ENCODE assay signal across 8 cellular contexts in genomic region chr3:138609898-138610266, GRCh38. TPM values are rescaled to one million over a fixed set of nuclear protein-coding genes. Genes with fewer than 3 reads are reported as not detected.
A peak's percentile ranks its signal among the peaks of the same experiment; 100 is the strongest.
DNase-seq lines count a peak whose midpoint lies in the region; TF ChIP-seq lines count a peak whose summit lies in the region.

No MANE protein-coding gene starts in this region.

- H3K27me3 ChIP-seq in thyroid gland = no peaks in the 10 kb centered on the region

- no peaks in the 10 kb centered on the region for H3K36me3 Mint-ChIP-seq in activated T-cell treated with anti-CD3 and anti-CD28 coated beads, Interleukin-2, amount 50 U/mL, for 24 hours (ENCODE audit: low read depth)
- H3K36me3 Mint-ChIP-seq in activated T-helper 1 cell treated with anti-CD3 and anti-CD28 coated beads, Interleukin-12 subunit alpha, Interleukin-12 subunit beta, Interleukin-2, Interleukin-4 antibody, amounts not matched to agents 30 ng/mL and 10 ng/mL and 1 ng/mL, durations not matched to agents 14 hours and 24 hours and 36 hours (ENCODE audit: low read depth) = peaks cover 3% of the 10 kb centered on the region
- peaks cover 0 to 5% (median 4%) of the 10 kb centered on the region in 3 donors for H3K36me3 Mint-ChIP-seq in immature natural killer cell

- no peaks in the 10 kb centered on the region for H3K27me3 Mint-ChIP-seq in activated T-cell treated with anti-CD3 and anti-CD28 coated beads, Interleukin-2, amount 50 U/mL, for 24 hours
- H3K27me3 Mint-ChIP-seq in activated T-helper 1 cell treated with anti-CD3 and anti-CD28 coated beads, Interleukin-12 subunit alpha, Interleukin-12 subunit beta, Interleukin-2, Interleukin-4 antibody, amounts not matched to agents 30 ng/mL and 10 ng/mL and 1 ng/mL, durations not matched to agents 14 hours and 24 hours and 36 hours (ENCODE audit: insufficient read depth) = peaks cover 9% of the 10 kb centered on the region
- peaks cover 19 to 36% (median 29%) of the 10 kb centered on the region in 3 donors for H3K27me3 Mint-ChIP-seq in immature natural killer cell (ENCODE audit: low read depth in 3 of 3)

- H3K27ac Mint-ChIP-seq in activated T-cell treated with anti-CD3 and anti-CD28 coated beads, Interleukin-2, amount 50 U/mL, for 24 hours = peak overlapping the region; percentile 92
- H3K27ac Mint-ChIP-seq in activated T-helper 1 cell treated with anti-CD3 and anti-CD28 coated beads, Interleukin-12 subunit alpha, Interleukin-12 subunit beta, Interleukin-2, Interleukin-4 antibody, amounts not matched to agents 30 ng/mL and 10 ng/mL and 1 ng/mL, durations not matched to agents 14 hours and 24 hours and 36 hours = peak overlapping the region; percentile 92
- peak overlapping the region; percentile 95 to 100 (median 98) for H3K27ac Mint-ChIP-seq in immature natural killer cell

- in situ Hi-C loops in GM13977 (cut with MboI; ENCODE audit: low pct_unique_long_range_greater_than_20kb, low sequenced_read_pairs, unreplicated experiment) = no loop called here

- H3K4me1 Mint-ChIP-seq in activated T-cell treated with anti-CD3 and anti-CD28 coated beads, Interleukin-2, amount 50 U/mL, for 24 hours (ENCODE audit: low read depth) = peaks cover 17% of the 10 kb centered on the region
- H3K4me1 Mint-ChIP-seq in activated T-helper 1 cell treated with anti-CD3 and anti-CD28 coated beads, Interleukin-12 subunit alpha, Interleukin-12 subunit beta, Interleukin-2, Interleukin-4 antibody, amounts not matched to agents 30 ng/mL and 10 ng/mL and 1 ng/mL, durations not matched to agents 14 hours and 24 hours and 36 hours (ENCODE audit: low read depth) = peaks cover 11% of the 10 kb centered on the region
- H3K4me1 Mint-ChIP-seq in immature natural killer cell = peaks cover 22 to 24% of the 10 kb centered on the region in 2 donors

- 64 to 66% methylated on average over 6 of the region's 6 CpGs for WGBS in thyroid gland, 2 donors

- peak overlapping the region; percentile 20 to 97 (median 94) for H3K27ac ChIP-seq in thyroid gland

- H3K9me3 ChIP-seq in thyroid gland = no peaks in the 10 kb centered on the region

- H3K9me3 Mint-ChIP-seq in activated T-cell treated with anti-CD3 and anti-CD28 coated beads, Interleukin-2, amount 50 U/mL, for 24 hours = no peaks in the 10 kb centered on the region
- H3K9me3 Mint-ChIP-seq in activated T-helper 1 cell treated with anti-CD3 and anti-CD28 coated beads, Interleukin-12 subunit alpha, Interleukin-12 subunit beta, Interleukin-2, Interleukin-4 antibody, amounts not matched to agents 30 ng/mL and 10 ng/mL and 1 ng/mL, durations not matched to agents 14 hours and 24 hours and 36 hours = no peaks in the 10 kb centered on the region
- H3K9me3 Mint-ChIP-seq in immature natural killer cell = peaks cover 0 to 6% (median 1%) of the 10 kb centered on the region in 6 donors

- no peak for TF ChIP-seq POLR2A in thyroid gland (IDR thresholded peaks at IDR 0.05)

- H3K36me3 ChIP-seq in thyroid gland = no peaks in the 10 kb centered on the region

- intact Hi-C loops in activated T-helper 1 cell treated with anti-CD3 and anti-CD28 coated beads, Interleukin-12 subunit alpha, Interleukin-12 subunit beta, Interleukin-2, Interleukin-4 antibody, amounts not matched to agents 30 ng/mL and 10 ng/mL and 1 ng/mL, durations not matched to agents 14 hours and 24 hours and 36 hours (cut with micrococcal nuclease) = loop anchor here (2.0 kb wide), 1 partner anchor 225 kb away; the partner anchor contains the start of gene PIK3CB
- intact Hi-C loops in thyroid gland (cut with DNase I) = loop anchor here (10.0 kb wide), 1 partner anchor 75 kb away; no protein-coding TSS in a partner anchor

- DNase-seq in activated T-cell treated with anti-CD3 and anti-CD28 coated beads, Interleukin-2, amount 50 U/mL, for 24 hours = no peak
- DNase-seq in activated T-cell treated with anti-CD3 and anti-CD28 coated beads, Interleukin-2, amount 50 U/mL, for 1 hour = no peak
- DNase-seq in activated T-helper 1 cell treated with anti-CD3 and anti-CD28 coated beads, Interleukin-12 subunit alpha, Interleukin-12 subunit beta, Interleukin-2, Interleukin-4 antibody, amounts not matched to agents 30 ng/mL and 10 ng/mL and 1 ng/mL, durations not matched to agents 14 hours and 24 hours and 36 hours (ENCODE audit: low spot score) = no peak
- peak in 1 of 3 donors; percentile 4 for DNase-seq in immature natural killer cell
- no peak for DNase-seq in thyroid gland
- DNase-seq in NCI-H1930 (lab: John Stamatoyannopoulos, UW) = no peak
- no peak for DNase-seq in T-helper 9 cell
- DNase-seq in GM13977 (ENCODE audit: low spot score) = no peak

- H3K4me3 Mint-ChIP-seq in activated T-cell treated with anti-CD3 and anti-CD28 coated beads, Interleukin-2, amount 50 U/mL, for 24 hours = peak overlapping the region; percentile 79
- H3K4me3 Mint-ChIP-seq in activated T-helper 1 cell treated with anti-CD3 and anti-CD28 coated beads, Interleukin-12 subunit alpha, Interleukin-12 subunit beta, Interleukin-2, Interleukin-4 antibody, amounts not matched to agents 30 ng/mL and 10 ng/mL and 1 ng/mL, durations not matched to agents 14 hours and 24 hours and 36 hours = peak overlapping the region; percentile 89
- peak overlapping the region; percentile 89 to 98 (median 92) for H3K4me3 Mint-ChIP-seq in immature natural killer cell

- H3K4me3 ChIP-seq in thyroid gland (replicated peaks in 1 of 3) = peak overlapping the region in 1 of 3 donors; percentile 83

- TF ChIP-seq CTCF in thyroid gland (IDR thresholded peaks at IDR 0.05) (no peak), GM13977 (IDR thresholded peaks at IDR 0.05; ENCODE audit: extremely low read depth, insufficient read depth, missing control alignments) (no peak)

- peaks cover 13 to 15% of the 10 kb centered on the region in 2 donors for H3K4me1 ChIP-seq in thyroid gland

RNA-seq across cellular contexts. Expression of gene FAIM, which starts 1.3 kb away (rescaled TPM):
- total RNA-seq in activated T-helper 1 cell treated with anti-CD3 and anti-CD28 coated beads, Interleukin-12 subunit alpha, Interleukin-12 subunit beta, Interleukin-2, Interleukin-4 antibody, amounts not matched to agents 30 ng/mL and 10 ng/mL and 1 ng/mL, durations not matched to agents 14 hours and 24 hours and 36 hours = 1.4 and 2.3 TPM in 2 replicates
- polyA plus RNA-seq in immature natural killer cell = 10 to 100 TPM in 2 of 3 donors, 1 to 10 TPM in 1; 3.8 to 18.4 (median 17.7) TPM
- 10 to 100 TPM; 12.6 to 26.6 (median 20.4) TPM for total RNA-seq in thyroid gland

RNA-seq across cellular contexts. Expression of gene CEP70, which starts 15.8 kb away (rescaled TPM):
- total RNA-seq in activated T-helper 1 cell treated with anti-CD3 and anti-CD28 coated beads, Interleukin-12 subunit alpha, Interleukin-12 subunit beta, Interleukin-2, Interleukin-4 antibody, amounts not matched to agents 30 ng/mL and 10 ng/mL and 1 ng/mL, durations not matched to agents 14 hours and 24 hours and 36 hours = 2.4 and 3.1 TPM in 2 replicates
- polyA plus RNA-seq in immature natural killer cell = 1 to 10 TPM; 2.5 to 8.6 (median 7.5) TPM
- total RNA-seq in thyroid gland = 100 to 1,000 TPM in 1 of 4 donors, 10 to 100 TPM in 3; 68.3 to 100 (median 71.9) TPM

Comparison
In these comparisons a context has a peak if more than half of its experiments do, and no peak if none do; other contexts are left out.
1. RNA of gene CEP70, which starts 15.8 kb away (total RNA-seq): 68.3 to 100 TPM in thyroid gland; 2.4 to 3.1 TPM in activated T-helper 1 cell treated with anti-CD3 and anti-CD28 coated beads, Interleukin-12 subunit alpha, Interleukin-12 subunit beta, Interleukin-2, Interleukin-4 antibody, amounts not matched to agents 30 ng/mL and 10 ng/mL and 1 ng/mL, durations not matched to agents 14 hours and 24 hours and 36 hours; every median in the first group is over 10 times any median in the second.
2. Peak in every context shown above with its lines, with median percentiles within 50 percentile points of each other: H3K27ac Mint-ChIP-seq and H3K4me3 Mint-ChIP-seq.